10 cellular contexts compared by ENCODE assay signal in the genomic region with DNA sequence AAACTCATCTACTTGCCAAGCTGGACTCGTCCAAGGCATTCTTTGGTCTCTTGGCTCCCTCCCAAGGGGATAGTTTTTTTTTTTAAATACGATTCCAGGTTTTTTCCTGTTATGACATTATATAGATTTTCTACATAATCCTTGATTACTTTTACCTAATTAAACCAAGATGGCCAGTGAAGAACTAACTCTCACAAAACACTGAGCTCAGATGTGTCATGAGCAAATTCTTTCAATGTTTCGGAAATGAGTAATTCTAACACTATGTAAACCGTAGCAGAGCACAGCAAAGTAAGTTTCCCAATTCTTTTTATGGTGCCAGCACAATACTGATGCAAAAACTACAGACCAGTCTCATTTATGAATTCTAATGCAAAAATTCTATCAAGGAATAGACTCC. TPM values are rescaled to one million over a fixed set of nuclear protein-coding genes. Genes with fewer than 3 reads are reported as not detected.
DNase-seq lines count a peak whose midpoint lies in the region; ATAC-seq and TF ChIP-seq lines count a peak whose summit lies in the region.
"Had no signal": no experiment of that assay in that cellular context is flagged by ENCODE, and none has a peak within 500 bp of the region (broad histone marks: within the 10 kb centered on the region; RNA-seq: fewer than 3 reads in every experiment).

No MANE protein-coding gene starts in this region.

- H3K9ac ChIP-seq in Karpas-422 (ENCODE audit: low read length) = no peak overlapping the region

- no peak overlapping the region for H3K27ac ChIP-seq in CD4-positive, alpha-beta T cell (ENCODE audit: low read depth, low read length)
- H3K27ac ChIP-seq in Karpas-422 (ENCODE audit: low read length) = no peak overlapping the region

- H3K9me3 ChIP-seq in CD4-positive, alpha-beta T cell (ENCODE audit: control insufficient read depth, low read length) = no peaks in the 10 kb centered on the region
- no peaks in the 10 kb centered on the region for H3K9me3 ChIP-seq in Karpas-422 (ENCODE audit: low read length)

- peaks cover 31% of the 10 kb centered on the region for H3K36me3 Mint-ChIP-seq in CD4-positive, alpha-beta T cell (ENCODE audit: low read depth)
- no peaks in the 10 kb centered on the region for H3K36me3 Mint-ChIP-seq in natural killer cell

- no peak for DNase-seq in CD4-positive, alpha-beta T cell
- no peak for DNase-seq in Karpas-422
- DNase-seq in cardiac fibroblast (ENCODE audit: low read depth in 2 of 2) = peak; percentile 72 to 80
- no peak for DNase-seq in natural killer cell
- DNase-seq in RPMI8226 = no peak
- no peak for DNase-seq in OCI-M2 (lab: John Stamatoyannopoulos, UW; ENCODE audit: unreplicated experiment)
- DNase-seq: NCI-H1092 treated with DMSO at 0.1 percent for 48 hours, right cardiac atrium had no signal

- TF ChIP-seq CTCF in CD4-positive, alpha-beta T cell (IDR thresholded peaks at IDR 0.05) = no peak
- TF ChIP-seq CTCF in cardiac fibroblast (IDR thresholded peaks at IDR 0.05; ENCODE audit: low read depth, low read length) = no peak
- no peak for TF ChIP-seq CTCF in natural killer cell (IDR thresholded peaks at IDR 0.05)

- H4K20me1 ChIP-seq in Karpas-422 (ENCODE audit: insufficient read depth, low read depth, low read length) = no peaks in the 10 kb centered on the region

- H3K4me1 ChIP-seq in Karpas-422 (ENCODE audit: low read length) = peaks cover 17% of the 10 kb centered on the region

- H3K4me2 ChIP-seq in Karpas-422 (ENCODE audit: low read depth, low read length, poor library complexity, severe bottlenecking) = peak overlapping the region; percentile 74

- no peaks in the 10 kb centered on the region for H3K9me2 ChIP-seq in Karpas-422 (replicated peaks; ENCODE audit: insufficient read depth, low read length)

- intact Hi-C loops in CD4-positive, alpha-beta T cell (cut with DNase I, micrococcal nuclease) = loop anchor here (5.0 to 10.0 kb wide), 6 partner anchors 37 to 935 kb away; partner anchors contain the start of genes CMTR2 (in 1 of the 2), COG4 (in 1 of the 2), DHODH (in 1 of the 2) and DHX38 (in 1 of the 2)
- intact Hi-C loops in natural killer cell (cut with micrococcal nuclease) = no loop called here

- H3K27me3 Mint-ChIP-seq in CD4-positive, alpha-beta T cell = no peaks in the 10 kb centered on the region
- H3K27me3 Mint-ChIP-seq in natural killer cell (ENCODE audit: low read depth in 2 of 2) = no peaks in the 10 kb centered on the region

- POLR2A ChIA-PET in CD4-positive, alpha-beta T cell (lab: Charles Lee) = interaction anchor here (1.2 kb wide), 1 partner anchor 24 kb away, joined by 4 read pairs; no protein-coding TSS in a partner anchor

- no peaks in the 10 kb centered on the region for H3K27me3 ChIP-seq in CD4-positive, alpha-beta T cell (ENCODE audit: control insufficient read depth, insufficient read depth, low read length)
- no peaks in the 10 kb centered on the region for H3K27me3 ChIP-seq in Karpas-422 (ENCODE audit: low read length)

- H3K4me3 ChIP-seq in Karpas-422 (ENCODE audit: low read length) (peak overlapping the region; percentile 98; the same call in 1 of the 2 replicates), cardiac fibroblast (replicated peaks in 1 of 2; ENCODE audit: low read depth in 2 of 2, low read length in 2 of 2) (peak overlapping the region in 1 of 2 donors; percentile 99)

- H3K36me3 ChIP-seq in Karpas-422 (ENCODE audit: insufficient read depth, low read length) = peaks cover 6% of the 10 kb centered on the region; the same call in 1 of the 2 replicates

- H3K79me2 ChIP-seq in Karpas-422 (ENCODE audit: low read length) = peaks cover 42% of the 10 kb centered on the region

- H2AFZ ChIP-seq in Karpas-422 (ENCODE audit: low read length) = no peak overlapping the region

- H3K4me3 Mint-ChIP-seq in CD4-positive, alpha-beta T cell = peak overlapping the region; percentile 94
- peak overlapping the region; percentile 31 for H3K4me3 Mint-ChIP-seq in natural killer cell

- ATAC-seq in CD4-positive, alpha-beta T cell (ENCODE audit: poor library complexity) = no peak
- ATAC-seq in natural killer cell = no peak
- ATAC-seq in activated CD4-positive, CD25-positive, alpha-beta regulatory T cell treated with anti-CD3 and anti-CD28 coated beads, Interleukin-2, amount 50 U/mL, for 24 hours = no peak
- no peak for ATAC-seq in GM21786 (IDR thresholded peaks at IDR 0.05; ENCODE audit: unreplicated experiment)
- ATAC-seq: right cardiac atrium had no signal

- H3K4me1 Mint-ChIP-seq in CD4-positive, alpha-beta T cell (ENCODE audit: low read depth) = peaks cover 34% of the 10 kb centered on the region
- peaks cover 16 to 22% of the 10 kb centered on the region in 2 donors for H3K4me1 Mint-ChIP-seq in natural killer cell

- CTCF ChIA-PET in CD4-positive, alpha-beta T cell (lab: Charles Lee) = interaction anchor here (0.6 to 1.7 kb wide), 3 partner anchors 47 to 330 kb away, joined by 3 to 5 read pairs (median 3); no protein-coding TSS in a partner anchor

- H3K9me3 Mint-ChIP-seq in CD4-positive, alpha-beta T cell = no peaks in the 10 kb centered on the region
- H3K9me3 Mint-ChIP-seq in natural killer cell = no peaks in the 10 kb centered on the region

- no peak overlapping the region for H3K27ac Mint-ChIP-seq in CD4-positive, alpha-beta T cell
- H3K27ac Mint-ChIP-seq in natural killer cell = no peak overlapping the region

RNA-seq across cellular contexts. Expression of gene ZNF23, which starts 1.8 kb away (rescaled TPM):
- 1 to 10 TPM; 7.0 to 8.4 TPM for total RNA-seq in CD4-positive, alpha-beta T cell
- 8.9 and 13.6 TPM in 2 replicates for total RNA-seq in Karpas-422 (2014; rRNA removed; shearing (Covaris generic); ENCODE audit: low replicate concordance)
- total RNA-seq in natural killer cell = 1 to 10 TPM; 7.2 to 8.9 (median 7.8) TPM

RNA-seq across cellular contexts. Expression of gene TLE7, which starts 18.4 kb away (rescaled TPM):
- total RNA-seq in CD4-positive, alpha-beta T cell = not detected
- not detected in 2 replicates for total RNA-seq in Karpas-422 (2014; rRNA removed; shearing (Covaris generic); ENCODE audit: low replicate concordance)
- not detected for total RNA-seq in natural killer cell
- total RNA-seq: right cardiac atrium had no signal

RNA-seq across cellular contexts. Expression of gene ZNF19, which starts 28.9 kb away (rescaled TPM):
- total RNA-seq in CD4-positive, alpha-beta T cell = 1 to 10 TPM; 4.6 to 6.4 TPM
- total RNA-seq in Karpas-422 (2014; rRNA removed; shearing (Covaris generic); ENCODE audit: low replicate concordance) = 5.7 and 6.6 TPM in 2 replicates
- total RNA-seq in natural killer cell = 1 to 10 TPM; 3.4 to 6.1 (median 3.6) TPM

Comparison
In these comparisons a context has a peak if more than half of its experiments do, and no peak if none do; other contexts are left out.
1. DNase-seq: peak in cardiac fibroblast (2 of 2); none in CD4-positive, alpha-beta T cell (0 of 10), Karpas-422 (single experiment), natural killer cell (single experiment), RPMI8226 (single experiment) and OCI-M2 (single experiment).